In the genomic region with DNA sequence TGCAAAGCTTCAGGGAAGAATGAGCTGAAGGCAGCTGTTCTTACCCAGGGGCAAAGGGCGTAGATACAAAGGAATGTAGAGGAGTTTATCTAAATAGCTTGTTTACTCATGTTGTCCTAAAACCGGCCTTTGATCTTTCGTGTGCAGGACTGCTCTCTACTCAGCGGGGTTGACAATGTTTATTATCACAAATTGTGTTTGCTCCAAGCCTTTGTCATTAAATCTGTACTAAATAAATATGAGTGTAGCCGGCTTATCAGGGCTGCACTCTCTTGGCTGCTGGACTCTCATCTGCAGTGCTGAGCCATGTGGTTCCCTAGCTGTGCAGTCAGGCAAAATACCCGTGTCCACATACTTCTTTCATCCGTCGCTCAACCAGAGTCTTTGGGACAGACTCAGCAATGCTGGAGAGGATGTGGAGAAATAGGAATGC, we compare ENCODE assay signal across 1 cellular context.
TF ChIP-seq lines count a peak whose summit lies in the region.

No MANE protein-coding gene starts in this region.

TF ChIP-seq in HepG2, 621 proteins besides CTCF, POLR2A, EP300 and RAD21 (continued from another document):
- TF ChIP-seq, protein P1, sequence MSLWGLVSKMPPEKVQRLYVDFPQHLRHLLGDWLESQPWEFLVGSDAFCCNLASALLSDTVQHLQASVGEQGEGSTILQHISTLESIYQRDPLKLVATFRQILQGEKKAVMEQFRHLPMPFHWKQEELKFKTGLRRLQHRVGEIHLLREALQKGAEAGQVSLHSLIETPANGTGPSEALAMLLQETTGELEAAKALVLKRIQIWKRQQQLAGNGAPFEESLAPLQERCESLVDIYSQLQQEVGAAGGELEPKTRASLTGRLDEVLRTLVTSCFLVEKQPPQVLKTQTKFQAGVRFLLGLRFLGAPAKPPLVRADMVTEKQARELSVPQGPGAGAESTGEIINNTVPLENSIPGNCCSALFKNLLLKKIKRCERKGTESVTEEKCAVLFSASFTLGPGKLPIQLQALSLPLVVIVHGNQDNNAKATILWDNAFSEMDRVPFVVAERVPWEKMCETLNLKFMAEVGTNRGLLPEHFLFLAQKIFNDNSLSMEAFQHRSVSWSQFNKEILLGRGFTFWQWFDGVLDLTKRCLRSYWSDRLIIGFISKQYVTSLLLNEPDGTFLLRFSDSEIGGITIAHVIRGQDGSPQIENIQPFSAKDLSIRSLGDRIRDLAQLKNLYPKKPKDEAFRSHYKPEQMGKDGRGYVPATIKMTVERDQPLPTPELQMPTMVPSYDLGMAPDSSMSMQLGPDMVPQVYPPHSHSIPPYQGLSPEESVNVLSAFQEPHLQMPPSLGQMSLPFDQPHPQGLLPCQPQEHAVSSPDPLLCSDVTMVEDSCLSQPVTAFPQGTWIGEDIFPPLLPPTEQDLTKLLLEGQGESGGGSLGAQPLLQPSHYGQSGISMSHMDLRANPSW (CRISPR knock-in tag; IDR thresholded peaks at IDR 0.05; ENCODE audit: borderline replicate concordance) = no peak
- TF ChIP-seq ZNF589 (CRISPR knock-in tag; conservative IDR thresholded peaks at IDR 0.05) (0 out of 2 replicates have a peak, but pooled peaks have one; percentile 25), MAFF (IDR thresholded peaks at IDR 0.05; ENCODE audit: low read depth, low read length) (no peak; the same call in 1 of the 2 replicates), MIER3 (CRISPR knock-in tag; IDR thresholded peaks at IDR 0.05; ENCODE audit: borderline replicate concordance) (peak; percentile 69; the same call in 1 of the 2 replicates), ATM (IDR thresholded peaks at IDR 0.05; ENCODE audit: borderline replicate concordance) (no peak), TCF7 (IDR thresholded peaks at IDR 0.05; ENCODE audit: low read depth) (peak; percentile 93), NFATC3 (CRISPR knock-in tag; IDR thresholded peaks at IDR 0.05) (no peak), ZFP90 (CRISPR knock-in tag; IDR thresholded peaks at IDR 0.05; ENCODE audit: borderline replicate concordance) (no peak), ZNF275 (CRISPR knock-in tag; IDR thresholded peaks at IDR 0.05; ENCODE audit: borderline replicate concordance) (no peak), ATF6 (CRISPR knock-in tag; conservative IDR thresholded peaks at IDR 0.05) (no peak)
- TF ChIP-seq, protein P2, sequence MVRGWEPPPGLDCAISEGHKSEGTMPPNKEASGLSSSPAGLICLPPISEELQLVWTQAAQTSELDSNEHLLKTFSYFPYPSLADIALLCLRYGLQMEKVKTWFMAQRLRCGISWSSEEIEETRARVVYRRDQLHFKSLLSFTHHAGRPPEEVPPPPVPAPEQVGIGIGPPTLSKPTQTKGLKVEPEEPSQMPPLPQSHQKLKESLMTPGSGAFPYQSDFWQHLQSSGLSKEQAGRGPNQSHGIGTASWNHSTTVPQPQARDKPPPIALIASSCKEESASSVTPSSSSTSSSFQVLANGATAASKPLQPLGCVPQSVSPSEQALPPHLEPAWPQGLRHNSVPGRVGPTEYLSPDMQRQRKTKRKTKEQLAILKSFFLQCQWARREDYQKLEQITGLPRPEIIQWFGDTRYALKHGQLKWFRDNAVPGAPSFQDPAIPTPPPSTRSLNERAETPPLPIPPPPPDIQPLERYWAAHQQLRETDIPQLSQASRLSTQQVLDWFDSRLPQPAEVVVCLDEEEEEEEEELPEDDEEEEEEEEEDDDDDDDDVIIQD (CRISPR knock-in tag; IDR thresholded peaks at IDR 0.05; ENCODE audit: low read depth) = no peak
